In the genomic region with DNA sequence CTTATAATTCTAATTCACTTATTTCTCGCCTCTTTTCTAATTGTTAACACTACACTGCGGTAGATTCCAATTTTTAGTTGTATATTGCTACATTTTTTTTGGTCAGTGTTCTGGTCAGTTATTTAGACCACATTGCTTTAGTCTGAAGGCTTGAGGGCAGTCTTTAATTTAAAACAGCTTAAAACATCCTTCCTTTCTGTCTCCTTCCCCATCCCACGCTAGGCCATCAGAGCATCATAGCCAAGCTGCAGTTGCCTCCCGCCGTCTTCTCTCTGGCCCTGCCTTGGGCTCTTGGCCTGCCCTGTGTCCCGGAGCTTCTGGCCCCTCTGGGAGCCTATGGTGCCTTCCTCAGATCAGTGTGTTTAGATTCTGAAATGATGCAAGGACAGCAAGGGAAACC, we compare ENCODE assay signal across 23 cellular contexts. TPM values are rescaled to one million over a fixed set of nuclear protein-coding genes. Genes with fewer than 3 reads are reported as not detected.
"Had no signal": no experiment of that assay in that cellular context is flagged by ENCODE, and none has a peak within 500 bp of the region (broad histone marks: within the 10 kb centered on the region; RNA-seq: fewer than 3 reads in every experiment).

No MANE protein-coding gene starts in this region.

- H3K27ac ChIP-seq: Peyer's patch, SJSA1 had no signal

- DNase-seq: activated B cell treated with CpG ODN at 0.5 μM for 24 hours; activated CD4-positive, alpha-beta memory T cell treated with anti-CD3 and anti-CD28 coated beads for 36 hours; activated CD4-positive, alpha-beta T cell treated with anti-CD3 and anti-CD28 coated beads for 1 hour; activated CD4-positive, alpha-beta T cell treated with anti-CD3 and anti-CD28 coated beads, Interleukin-2, amount 10 ng/mL, durations not matched to agents 24 days and 14 days; activated CD8-positive, alpha-beta memory T cell treated with anti-CD3 and anti-CD28 coated beads for 24 hours; activated naive CD4-positive, alpha-beta T cell treated with anti-CD3 and anti-CD28 coated beads, Interleukin-2, amount 50 U/mL, for 16 hours; activated naive CD8-positive, alpha-beta T cell treated with anti-CD3 and anti-CD28 coated beads, Interleukin-2, amount 10 ng/mL, durations not matched to agents 7 days and 5 days; activated T-cell treated with anti-CD3 and anti-CD28 coated beads, Interleukin-2, amount 50 U/mL, for 4 hours; caudate nucleus; Karpas-422; MM.1S; NCI-H1105; NCI-H1436; NCI-H1694 treated with DMSO at 0.1 percent for 48 hours; NCI-H2029 treated with DMSO at 0.1 percent for 48 hours; NCI-H345; NCI-H510A; NCI-H69; T-helper 17 cell; T-helper 9 cell had no signal

- H3K36me3 ChIP-seq: breast epithelium, Peyer's patch, SJSA1 had no signal

- H3K27me3 ChIP-seq: breast epithelium, Peyer's patch, SJSA1 had no signal

- H3K9me3 ChIP-seq: breast epithelium, Peyer's patch, SJSA1 had no signal

- H3K4me3 ChIP-seq: breast epithelium, Peyer's patch, SJSA1 had no signal

RNA-seq across cellular contexts. Expression of a gene that starts 52.6 kb away (rescaled TPM):
- total RNA-seq: activated B cell treated with CpG ODN at 0.5 μM for 24 hours; activated CD4-positive, alpha-beta memory T cell treated with anti-CD3 and anti-CD28 coated beads for 36 hours; T-helper 17 cell had no signal
